Comparison of ENCODE assay signal across 8 cellular contexts in genomic region chr3:122415104-122415744, GRCh38. TPM values are rescaled to one million over a fixed set of nuclear protein-coding genes. Genes with fewer than 3 reads are reported as not detected.
A peak's percentile ranks its signal among the peaks of the same experiment; 100 is the strongest.
DNase-seq lines count a peak whose midpoint lies in the region; ATAC-seq, FAIRE-seq and TF ChIP-seq lines count a peak whose summit lies in the region.

No MANE protein-coding gene starts in this region.

- H3K4me3 Mint-ChIP-seq in CD8-positive, alpha-beta T cell: peak overlapping the region; percentile 97
- peak overlapping the region; percentile 95 to 100 for H3K4me3 Mint-ChIP-seq in activated T-cell treated with anti-CD3 and anti-CD28 coated beads, Interleukin-2, amount 50 U/mL, for 72 hours

- H3K9ac ChIP-seq in HUES64 (ENCODE audit: low read depth, low read length) (peak overlapping the region; percentile 89), parathyroid adenoma (peak overlapping the region; percentile 9)

- no peaks in the 10 kb centered on the region for H3K9me3 Mint-ChIP-seq in CD8-positive, alpha-beta T cell
- no peaks in the 10 kb centered on the region for H3K9me3 Mint-ChIP-seq in activated T-cell treated with anti-CD3 and anti-CD28 coated beads, Interleukin-2, amount 50 U/mL, for 72 hours

- no peak for FAIRE-seq in frontal cortex (lab: Jason Lieb, UNC)

- H2AFZ ChIP-seq in parathyroid adenoma: peak overlapping the region; percentile 83

- H3K27me3 Mint-ChIP-seq in CD8-positive, alpha-beta T cell (ENCODE audit: low read depth): no peaks in the 10 kb centered on the region
- H3K27me3 Mint-ChIP-seq in activated T-cell treated with anti-CD3 and anti-CD28 coated beads, Interleukin-2, amount 50 U/mL, for 72 hours (ENCODE audit: low read depth): no peaks in the 10 kb centered on the region

- peak overlapping the region; percentile 91 for H3K27ac ChIP-seq in CD8-positive, alpha-beta T cell (ENCODE audit: low read depth, low read length)
- H3K27ac ChIP-seq in HUES64 (ENCODE audit: low read depth, low read length) (peak overlapping the region; percentile 70; the same call in 1 of the 2 replicates), parathyroid adenoma (peak overlapping the region; percentile 92)

- H3K4me3 ChIP-seq in CD8-positive, alpha-beta T cell (ENCODE audit: low read depth, low read length): peak overlapping the region; percentile 76
- peak overlapping the region; percentile 80 for H3K4me3 ChIP-seq in HUES64 (ENCODE audit: low read length)
- peak overlapping the region; percentile 93 for H3K4me3 ChIP-seq in parathyroid adenoma (ENCODE audit: low read depth, low read length)

- ATAC-seq in CD8-positive, alpha-beta T cell: peak; percentile 26
- peak; percentile 52 for ATAC-seq in GM21515 (IDR thresholded peaks at IDR 0.05; ENCODE audit: unreplicated experiment)
- peak; percentile 51 to 60 for ATAC-seq in activated T-cell treated with anti-CD3 and anti-CD28 coated beads, Interleukin-2, amount 50 U/mL, for 72 hours (replicated peaks in 1 of 2)

- 28% methylated on average over 10 of the region's 10 CpGs for WGBS in HUES64

- H3K9me3 ChIP-seq in CD8-positive, alpha-beta T cell (ENCODE audit: low read length): no peaks in the 10 kb centered on the region
- H3K9me3 ChIP-seq in HUES64 (ENCODE audit: insufficient read depth, low read depth, low read length) (no peaks in the 10 kb centered on the region), parathyroid adenoma (ENCODE audit: control insufficient read depth, low read length) (no peaks in the 10 kb centered on the region)

- DNase-seq in CD8-positive, alpha-beta T cell: peak in 6 of 7 experiments; percentile 6 to 65 (median 36)
- DNase-seq in activated T-cell treated with anti-CD3 and anti-CD28 coated beads, Interleukin-2, amount 50 U/mL, for 72 hours: peak; percentile 56 to 59
- DNase-seq in frontal cortex (ENCODE audit: low spot score in 2 of 2) (peak; percentile 10 to 24), NCI-H2029 (lab: John Stamatoyannopoulos, UW) (no peak), NOMO-1 (lab: John Stamatoyannopoulos, UW; ENCODE audit: unreplicated experiment in 2 of 2) (no peak)

- peaks cover 42% of the 10 kb centered on the region for H3K36me3 Mint-ChIP-seq in CD8-positive, alpha-beta T cell
- peaks cover 6 to 11% of the 10 kb centered on the region in 2 donors for H3K36me3 Mint-ChIP-seq in activated T-cell treated with anti-CD3 and anti-CD28 coated beads, Interleukin-2, amount 50 U/mL, for 72 hours (ENCODE audit: insufficient read depth in 2 of 2)

- peaks cover 26% of the 10 kb centered on the region for H3K4me1 ChIP-seq in CD8-positive, alpha-beta T cell (ENCODE audit: insufficient read depth, low read length)
- H3K4me1 ChIP-seq in HUES64 (ENCODE audit: insufficient read depth, low read length) (peaks cover 5% of the 10 kb centered on the region; the same call in 1 of the 2 replicates), parathyroid adenoma (peaks cover 10% of the 10 kb centered on the region)

- CTCF ChIA-PET in CD8-positive, alpha-beta T cell (lab: Charles Lee): interaction anchor here (0.6 to 2.1 kb wide), 6 partner anchors 12 to 100 kb away, joined by 3 to 8 read pairs (median 4); partner anchors contain the start of genes FAM162A and KPNA1

- POLR2A ChIA-PET in CD8-positive, alpha-beta T cell (lab: Charles Lee): interaction anchor here (0.5 to 2.7 kb wide), 8 partner anchors 8 to 147 kb away, joined by 3 to 54 read pairs (median 4); partner anchors contain the start of genes FAM162A and MIX23

- no peak for TF ChIP-seq CTCF in CD8-positive, alpha-beta T cell (IDR thresholded peaks at IDR 0.05)
- no peak for TF ChIP-seq CTCF in parathyroid adenoma (IDR thresholded peaks at IDR 0.05)

- intact Hi-C loops in CD8-positive, alpha-beta T cell (cut with DNase I, micrococcal nuclease): loop anchor here (1.0 to 10.0 kb wide), 9 partner anchors 31 to 870 kb away; partner anchors contain the start of genes HSPBAP1 (in 2 of the 2), DTX3L (in 1 of the 2), EAF2 (in 1 of the 2) and FAM162A (in 1 of the 2)

- peaks cover 23% of the 10 kb centered on the region for H3K79me2 ChIP-seq in parathyroid adenoma

- peaks cover 56% of the 10 kb centered on the region for H3K4me1 Mint-ChIP-seq in CD8-positive, alpha-beta T cell (ENCODE audit: low read depth)
- peaks cover 55% of the 10 kb centered on the region for H3K4me1 Mint-ChIP-seq in activated T-cell treated with anti-CD3 and anti-CD28 coated beads, Interleukin-2, amount 50 U/mL, for 72 hours (ENCODE audit: low read depth)

- peak overlapping the region; percentile 100 for H3K27ac Mint-ChIP-seq in CD8-positive, alpha-beta T cell
- peak overlapping the region; percentile 100 for H3K27ac Mint-ChIP-seq in activated T-cell treated with anti-CD3 and anti-CD28 coated beads, Interleukin-2, amount 50 U/mL, for 72 hours

- H3K36me3 ChIP-seq in CD8-positive, alpha-beta T cell (ENCODE audit: insufficient read depth, low read length): no peaks in the 10 kb centered on the region
- H3K36me3 ChIP-seq in HUES64 (ENCODE audit: insufficient read depth, low read length) (peaks cover 23% of the 10 kb centered on the region), parathyroid adenoma (ENCODE audit: control insufficient read depth, insufficient read depth, low read length) (no peaks in the 10 kb centered on the region)

- H3K4me2 ChIP-seq in parathyroid adenoma (ENCODE audit: low read length): peak overlapping the region; percentile 94

- H3K27me3 ChIP-seq in CD8-positive, alpha-beta T cell (ENCODE audit: insufficient read depth, low read length): no peaks in the 10 kb centered on the region
- H3K27me3 ChIP-seq in HUES64 (ENCODE audit: insufficient read depth, low read length): no peaks in the 10 kb centered on the region
- H3K27me3 ChIP-seq in parathyroid adenoma (ENCODE audit: control insufficient read depth, insufficient read depth, low read length): no peaks in the 10 kb centered on the region

RNA-seq across cellular contexts. Expression of gene WDR5B, which starts 0.6 kb away (rescaled TPM):
- 1 to 10 TPM; 1.9 to 2.7 TPM for total RNA-seq in CD8-positive, alpha-beta T cell
- polyA plus RNA-seq in HUES64 (2013, experiment 1 of 2): 2.6 TPM
- polyA plus RNA-seq in HUES64 (2013, experiment 2 of 2): 3.6 TPM
- 1 to 10 TPM; 2.6 to 3.6 TPM for total RNA-seq in activated T-cell treated with anti-CD3 and anti-CD28 coated beads, Interleukin-2, amount 50 U/mL, for 72 hours
- 9.4 TPM for total RNA-seq in frontal cortex

RNA-seq across cellular contexts. Expression of gene FAM162A, which starts 31.2 kb away (rescaled TPM):
- 10 to 100 TPM; 36.9 to 38.2 TPM for total RNA-seq in CD8-positive, alpha-beta T cell
- 48.3 TPM for polyA plus RNA-seq in HUES64 (2013, experiment 1 of 2)
- 70.0 TPM for polyA plus RNA-seq in HUES64 (2013, experiment 2 of 2)
- total RNA-seq in activated T-cell treated with anti-CD3 and anti-CD28 coated beads, Interleukin-2, amount 50 U/mL, for 72 hours: 10 to 100 TPM; 79.0 to 94.8 TPM
- total RNA-seq in frontal cortex: 9.0 TPM

RNA-seq across cellular contexts. Expression of gene MIX23, which starts 32.2 kb away (rescaled TPM):
- total RNA-seq in CD8-positive, alpha-beta T cell: 10 to 100 TPM; 17.2 to 18.2 TPM
- polyA plus RNA-seq in HUES64 (2013, experiment 1 of 2): 72.3 TPM
- 80.0 TPM for polyA plus RNA-seq in HUES64 (2013, experiment 2 of 2)
- 100 to 1,000 TPM in 1 of 2 donors, 10 to 100 TPM in 1; 94.0 to 133 TPM for total RNA-seq in activated T-cell treated with anti-CD3 and anti-CD28 coated beads, Interleukin-2, amount 50 U/mL, for 72 hours
- total RNA-seq in frontal cortex: 24.5 TPM

Comparison
In these comparisons a context has a peak if more than half of its experiments do, and no peak if none do; other contexts are left out.
1. DNase-seq: peak in CD8-positive, alpha-beta T cell (6 of 7), activated T-cell treated with anti-CD3 and anti-CD28 coated beads, Interleukin-2, amount 50 U/mL, for 72 hours (2 of 2) and frontal cortex (2 of 2); none in NCI-H2029 (single experiment) and NOMO-1 (0 of 2).
2. Peak in every context shown above with its lines, with median percentiles within 50 percentile points of each other: ATAC-seq, H3K27ac ChIP-seq and H3K4me3 ChIP-seq.